12 cellular contexts compared by ENCODE assay signal in the genomic region with DNA sequence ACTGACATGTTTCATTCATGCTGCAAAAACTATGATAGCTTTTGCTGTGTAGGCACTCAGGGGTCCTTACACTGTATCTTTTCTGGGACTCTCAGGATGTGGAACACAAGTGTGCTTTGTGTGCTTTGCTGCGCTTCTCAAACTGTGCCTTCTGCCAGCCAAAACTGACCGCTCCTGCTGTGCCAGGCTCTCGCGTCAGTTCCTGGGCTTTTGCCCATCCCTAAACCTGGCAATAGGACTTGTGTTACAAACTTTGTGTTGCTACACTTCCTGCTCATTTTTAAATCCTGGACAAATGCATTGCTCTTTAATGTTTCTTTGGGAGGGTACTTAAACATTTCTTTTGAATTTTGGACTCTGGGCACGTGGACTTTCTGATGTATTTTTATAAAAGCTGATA.
DNase-seq lines count a peak whose midpoint lies in the region; ATAC-seq and TF ChIP-seq lines count a peak whose summit lies in the region.
"Had no signal": no experiment of that assay in that cellular context is flagged by ENCODE, and none has a peak within 500 bp of the region (broad histone marks: within the 10 kb centered on the region; RNA-seq: fewer than 3 reads in every experiment).

No MANE protein-coding gene starts in this region.

- DNase-seq in AG10803 (ENCODE audit: low read depth) (peak; percentile 34), fibroblast of the conjunctiva (ENCODE audit: low read depth) (peak; percentile 2), nucleus accumbens (lab: John Stamatoyannopoulos, UW) (peak in 55 of 56 donors; percentile 20 to 95 (median 85)), NCI-H345 (lab: John Stamatoyannopoulos, UW) (no peak), activated gamma-delta T cell treated with Interleukin-2 at 50 U/mL for 16 hours (no peak)
- DNase-seq: ACHN; activated T-cell treated with anti-CD3 and anti-CD28 coated beads, Interleukin-2, amount 50 U/mL, for 72 hours; cortex of kidney; IMR-90 had no signal

- peak overlapping the region; percentile 93 for H3K27ac ChIP-seq in angular gyrus (ENCODE audit: low read depth, low read length)

- ATAC-seq in HG02798 (IDR thresholded peaks at IDR 0.05; ENCODE audit: poor library complexity, unreplicated experiment): no peak
- ATAC-seq in GM19328 (IDR thresholded peaks at IDR 0.05; ENCODE audit: unreplicated experiment): no peak

- no peak overlapping the region for H3K4me3 ChIP-seq in AG10803 (ENCODE audit: low read length)

- no peak for TF ChIP-seq CTCF in AG10803 (conservative IDR thresholded peaks at IDR 0.05; ENCODE audit: low read length)

Comparison
In these comparisons a context has a peak if more than half of its experiments do, and no peak if none do; other contexts are left out.
1. DNase-seq: peak in AG10803 (single experiment), fibroblast of the conjunctiva (single experiment) and nucleus accumbens (55 of 56); none in NCI-H345 (single experiment) and activated gamma-delta T cell treated with Interleukin-2 at 50 U/mL for 16 hours (single experiment).